Comparison of ENCODE assay signal across 12 cellular contexts in genomic region chr3:151770941-151771340, GRCh38. TPM values are rescaled to one million over a fixed set of nuclear protein-coding genes. Genes with fewer than 3 reads are reported as not detected.
A peak's percentile ranks its signal among the peaks of the same experiment; 100 is the strongest.
DNase-seq lines count a peak whose midpoint lies in the region; ATAC-seq and TF ChIP-seq lines count a peak whose summit lies in the region.
"Had no signal": no experiment of that assay in that cellular context is flagged by ENCODE, and none has a peak within 500 bp of the region (broad histone marks: within the 10 kb centered on the region; RNA-seq: fewer than 3 reads in every experiment).

No MANE protein-coding gene starts in this region.

- H3K4me1 ChIP-seq in uterus: peaks cover 0 to 5% of the 10 kb centered on the region in 2 donors

- intact Hi-C loops in uterus (cut with DNase I; ENCODE audit: low total_unique reads): no loop called here

- peak; percentile 56 for DNase-seq in NCI-H748 (lab: John Stamatoyannopoulos, UW; ENCODE audit: unreplicated experiment)
- no peak for DNase-seq in NCI-H748 treated with DMSO at 0.1 percent for 48 hours (lab: John Stamatoyannopoulos, UW)
- no peak for DNase-seq in epithelial cell of prostate (ENCODE audit: low read depth, low spot score)
- peak; percentile 31 for DNase-seq in mucosa of gallbladder (ENCODE audit: low spot score)
- peak in 1 of 2 donors; percentile 20 for DNase-seq in uterus
- DNase-seq in NCI-H774 (lab: John Stamatoyannopoulos, UW): no peak
- DNase-seq: ACHN, SHP77 treated with DMSO at 0.1 percent for 48 hours had no signal

- H3K4me3 ChIP-seq in uterus: no peak overlapping the region
- H3K4me3 ChIP-seq: GM12878 had no signal

- H3K27ac ChIP-seq in epithelial cell of prostate (peak overlapping the region; percentile 9), uterus (peak overlapping the region; percentile 25 to 78)

- H3K36me3 ChIP-seq in uterus: no peaks in the 10 kb centered on the region

- TF ChIP-seq CTCF in uterus (IDR thresholded peaks at IDR 0.05): no peak

- no peaks in the 10 kb centered on the region for H3K27me3 ChIP-seq in uterus

- ATAC-seq in HG02885 (IDR thresholded peaks at IDR 0.05; ENCODE audit: poor library complexity, unreplicated experiment) (no peak), GM21423 (IDR thresholded peaks at IDR 0.05; ENCODE audit: unreplicated experiment) (no peak)
- ATAC-seq: GM12878 had no signal

- no peaks in the 10 kb centered on the region for H3K9me3 ChIP-seq in uterus

- TF ChIP-seq POLR2A in uterus (IDR thresholded peaks at IDR 0.05): no peak

RNA-seq across cellular contexts. Expression of gene AADACL2, which starts 37.2 kb away (rescaled TPM):
- 0.14 TPM for total RNA-seq in mucosa of gallbladder
- under 1 TPM in 1 of 4 donors, not detected in 3; 0.21 TPM for total RNA-seq in uterus
- total RNA-seq: GM12878, H1 had no signal

RNA-seq across cellular contexts. Expression of gene AADAC, which starts 43.0 kb away (rescaled TPM):
- total RNA-seq in mucosa of gallbladder: 17.7 TPM
- total RNA-seq in uterus: under 1 TPM in 1 of 4 donors, not detected in 3; 0.35 TPM
- total RNA-seq: H1 had no signal

Comparison
In these comparisons a context has a peak if more than half of its experiments do, and no peak if none do; other contexts are left out.
1. DNase-seq: peak in NCI-H748 (single experiment) and mucosa of gallbladder (single experiment); none in NCI-H748 treated with DMSO at 0.1 percent for 48 hours (single experiment), epithelial cell of prostate (single experiment) and NCI-H774 (single experiment).
2. RNA of gene AADAC, which starts 43.0 kb away (total RNA-seq): 17.7 TPM in mucosa of gallbladder (single experiment); 0.35 TPM in uterus; every median in the first group is over 10 times any median in the second.